ENCODE assay signal across 1 cellular context in genomic region chr12:3046441-3047200, GRCh38.
TF ChIP-seq lines count a peak whose summit lies in the region.

No MANE protein-coding gene starts in this region.

TF ChIP-seq in SK-N-SH treated with all-trans-retinoic acid at 6 μM for 48 hours, 23 proteins besides CTCF, POLR2A, EP300 and RAD21 (continued from another document):
- TF ChIP-seq RARB (CRISPR knock-in tag; IDR thresholded peaks at IDR 0.05) = no peak
- TF ChIP-seq TOX (CRISPR knock-in tag; IDR thresholded peaks at IDR 0.05; ENCODE audit: borderline replicate concordance) = no peak
- TF ChIP-seq GLIS3 (CRISPR knock-in tag; IDR thresholded peaks at IDR 0.05) = no peak
- TF ChIP-seq ESRRG (CRISPR knock-in tag; IDR thresholded peaks at IDR 0.05) = no peak
- TF ChIP-seq OSR1 (CRISPR knock-in tag; IDR thresholded peaks at IDR 0.05) = no peak
- TF ChIP-seq ZFP3 (CRISPR knock-in tag; IDR thresholded peaks at IDR 0.05) = no peak
- TF ChIP-seq ZNF8 (CRISPR knock-in tag; IDR thresholded peaks at IDR 0.05) = no peak
- no peak for TF ChIP-seq ZC3H10 (CRISPR knock-in tag; IDR thresholded peaks at IDR 0.05)
- no peak for TF ChIP-seq ISL1 (CRISPR knock-in tag; IDR thresholded peaks at IDR 0.05)
- no peak for TF ChIP-seq PATZ1 (CRISPR knock-in tag; IDR thresholded peaks at IDR 0.05; ENCODE audit: borderline replicate concordance)
- TF ChIP-seq ZNF70 (CRISPR knock-in tag; IDR thresholded peaks at IDR 0.05) = no peak
- no peak for TF ChIP-seq CREB5 (CRISPR knock-in tag; IDR thresholded peaks at IDR 0.05; ENCODE audit: low read depth)
- no peak for TF ChIP-seq CSRNP3 (CRISPR knock-in tag; IDR thresholded peaks at IDR 0.05)
- TF ChIP-seq ARNTL (CRISPR knock-in tag; IDR thresholded peaks at IDR 0.05; ENCODE audit: borderline replicate concordance, low read depth) = no peak
- TF ChIP-seq POU6F1 (CRISPR knock-in tag; IDR thresholded peaks at IDR 0.05; ENCODE audit: borderline replicate concordance, low read depth) = no peak
